ENCODE assay signal across 11 cellular contexts in the genomic region with DNA sequence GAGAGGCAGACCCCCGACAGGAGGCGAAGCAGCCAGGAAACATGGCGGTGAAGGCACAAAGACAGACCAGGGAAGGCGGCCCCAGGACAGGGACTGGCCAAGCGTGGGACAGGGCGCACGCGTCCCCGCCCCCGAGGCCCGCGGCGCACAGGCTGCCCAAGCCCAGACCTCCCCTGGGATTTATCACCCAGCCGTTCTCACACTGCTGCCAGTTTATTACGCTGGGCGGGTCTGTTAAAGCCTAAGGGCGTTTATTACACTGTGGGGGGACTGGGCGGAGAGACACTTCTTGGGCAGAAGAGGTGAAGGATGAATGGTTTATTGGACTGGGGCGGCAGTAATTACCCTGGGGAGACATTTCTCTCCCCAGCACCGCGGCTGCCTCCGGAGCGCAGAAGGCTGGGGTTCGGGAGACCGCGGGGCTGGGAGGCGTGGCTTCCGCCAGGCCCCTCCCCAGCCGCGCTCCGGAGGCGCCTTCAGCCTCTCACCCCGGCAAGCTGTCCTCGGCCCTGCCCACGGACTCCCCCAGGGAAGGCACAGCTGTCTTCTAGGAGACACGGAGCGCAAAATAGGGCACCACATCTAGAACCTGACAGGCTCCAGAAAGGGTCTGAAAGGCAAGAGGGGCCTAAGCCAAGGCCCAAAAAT. TPM values are rescaled to one million over a fixed set of nuclear protein-coding genes. Genes with fewer than 3 reads are reported as not detected.
A peak's percentile ranks its signal among the peaks of the same experiment; 100 is the strongest.
DNase-seq lines count a peak whose midpoint lies in the region; ATAC-seq and TF ChIP-seq lines count a peak whose summit lies in the region.
"Had no signal": no experiment of that assay in that cellular context is flagged by ENCODE, and none has a peak within 500 bp of the region (broad histone marks: within the 10 kb centered on the region; RNA-seq: fewer than 3 reads in every experiment).

No MANE protein-coding gene starts in this region.

- H3K9ac ChIP-seq in neural progenitor cell = no peak overlapping the region

- peaks cover 17% of the 10 kb centered on the region for H3F3A ChIP-seq in neural progenitor cell (ENCODE audit: low read depth)

- H3K36me3 ChIP-seq in gastroesophageal sphincter (no peaks in the 10 kb centered on the region), neural progenitor cell (no peaks in the 10 kb centered on the region), left lung (no peaks in the 10 kb centered on the region), Caco-2 (ENCODE audit: control insufficient read depth, insufficient read depth, low read length) (no peaks in the 10 kb centered on the region)

- peaks cover 2% of the 10 kb centered on the region for H3K36me3 Mint-ChIP-seq in neural progenitor cell
- H3K36me3 Mint-ChIP-seq in Caco-2 (ENCODE audit: insufficient read depth, unreplicated experiment) = no peaks in the 10 kb centered on the region

- H3K4me1 Mint-ChIP-seq in neural progenitor cell (peaks cover 16% of the 10 kb centered on the region), Caco-2 (ENCODE audit: low read depth, unreplicated experiment) (no peaks in the 10 kb centered on the region)

- POLR2A ChIA-PET in Caco-2 (lab: Charles Lee) = no interaction called here

- H3K4me2 ChIP-seq in neural progenitor cell = peak overlapping the region; percentile 95

- BruUV-seq in Caco-2 (replicated peaks; lab: Mats Ljungman, UMichigan) = no TSS peak

- no peak overlapping the region for H3K27ac ChIP-seq in gastroesophageal sphincter
- no peak overlapping the region for H3K27ac ChIP-seq in neural progenitor cell
- H3K27ac ChIP-seq in left lung = no peak overlapping the region

- TF ChIP-seq EP300 in gastroesophageal sphincter (IDR thresholded peaks at IDR 0.05) = no peak

- H3K79me2 ChIP-seq in neural progenitor cell (ENCODE audit: low read depth) = no peaks in the 10 kb centered on the region

- CTCF ChIA-PET in Caco-2 (lab: Charles Lee) = no interaction called here

- intact Hi-C loops in left lung (cut with DNase I) (no loop called here), Caco-2 (cut with micrococcal nuclease; ENCODE audit: unreplicated experiment) (no loop called here)

- TF ChIP-seq POLR2A in NB4 (IDR thresholded peaks at IDR 0.05; ENCODE audit: extremely low read depth, insufficient read length) (no peak), gastroesophageal sphincter (IDR thresholded peaks at IDR 0.05) (no peak)

- H2AFZ ChIP-seq in neural progenitor cell (replicated peaks) = peak overlapping the region; percentile 12

- H3K27me3 Mint-ChIP-seq in neural progenitor cell (ENCODE audit: insufficient read depth, low read depth) (peaks cover 6% of the 10 kb centered on the region), Caco-2 (ENCODE audit: insufficient read depth, unreplicated experiment) (no peaks in the 10 kb centered on the region)

- H3K4me3 ChIP-seq in NB4 (ENCODE audit: low read depth, low read length) (peak overlapping the region; percentile 46), gastroesophageal sphincter (peak overlapping the region in 1 of 2 donors; percentile 34), neural progenitor cell (peak overlapping the region; percentile 51), left lung (no peak overlapping the region), Caco-2 (ENCODE audit: low read depth, low read length) (no peak overlapping the region)

- H3K4me3 Mint-ChIP-seq in neural progenitor cell = peak overlapping the region; percentile 71
- no peak overlapping the region for H3K4me3 Mint-ChIP-seq in Caco-2 (ENCODE audit: unreplicated experiment)
- H3K4me3 Mint-ChIP-seq: activated CD8-positive, alpha-beta T cell treated with anti-CD3 and anti-CD28 coated beads, Interleukin-2, amount 10 ng/mL, durations not matched to agents 7 days and 5 days had no signal

- ATAC-seq in gastroesophageal sphincter = peak; percentile 23
- ATAC-seq in left lung = no peak
- no peak for ATAC-seq in HG03159 (IDR thresholded peaks at IDR 0.05; ENCODE audit: unreplicated experiment)
- ATAC-seq: activated CD8-positive, alpha-beta T cell treated with anti-CD3 and anti-CD28 coated beads, Interleukin-2, amount 10 ng/mL, durations not matched to agents 7 days and 5 days had no signal

- H3K9me3 ChIP-seq in gastroesophageal sphincter = no peaks in the 10 kb centered on the region
- no peaks in the 10 kb centered on the region for H3K9me3 ChIP-seq in neural progenitor cell (ENCODE audit: low read depth)
- H3K9me3 ChIP-seq in left lung = no peaks in the 10 kb centered on the region
- H3K9me3 ChIP-seq in Caco-2 = no peaks in the 10 kb centered on the region

- H3K27ac Mint-ChIP-seq in neural progenitor cell = no peak overlapping the region
- no peak overlapping the region for H3K27ac Mint-ChIP-seq in Caco-2 (ENCODE audit: unreplicated experiment)
- H3K27ac Mint-ChIP-seq: activated CD8-positive, alpha-beta T cell treated with anti-CD3 and anti-CD28 coated beads, Interleukin-2, amount 10 ng/mL, durations not matched to agents 7 days and 5 days had no signal

- TF ChIP-seq CTCF in NB4 (IDR thresholded peaks at IDR 0.05; ENCODE audit: low read depth, low read length) (no peak), gastroesophageal sphincter (IDR thresholded peaks at IDR 0.05) (no peak), neural progenitor cell (IDR thresholded peaks at IDR 0.05) (no peak), left lung (IDR thresholded peaks at IDR 0.05) (no peak), Caco-2 (IDR thresholded peaks at IDR 0.05; ENCODE audit: insufficient read depth in 1 of 2, low read depth in 1 of 2, low read length in 1 of 2, severe bottlenecking in 1 of 2, unreplicated experiment in 1 of 2) (no peak)

- H3K27me3 ChIP-seq in gastroesophageal sphincter = peaks cover 81% of the 10 kb centered on the region
- H3K27me3 ChIP-seq in neural progenitor cell = peaks cover 54% of the 10 kb centered on the region
- H3K27me3 ChIP-seq in left lung = peaks cover 5 to 80% of the 10 kb centered on the region in 2 donors
- H3K27me3 ChIP-seq in Caco-2 (replicated peaks; ENCODE audit: control insufficient read depth, insufficient read depth, low read length) = no peaks in the 10 kb centered on the region; the same call in 1 of the 2 replicates

- peaks cover 0 to 30% (median 0%) of the 10 kb centered on the region in 3 donors for H3K4me1 ChIP-seq in gastroesophageal sphincter
- H3K4me1 ChIP-seq in neural progenitor cell = peaks cover 16% of the 10 kb centered on the region
- peaks cover 0 to 4% of the 10 kb centered on the region in 2 donors for H3K4me1 ChIP-seq in left lung
- no peaks in the 10 kb centered on the region for H3K4me1 ChIP-seq in Caco-2

- 7% methylated on average over 23 of the region's 37 CpGs; no CpG with 5 or more reads in 1 of the 2 donors for WGBS in gastroesophageal sphincter (ENCODE audit: low coverage in 1 of 2), 2 donors

- no peaks in the 10 kb centered on the region for H3K9me3 Mint-ChIP-seq in neural progenitor cell
- no peaks in the 10 kb centered on the region for H3K9me3 Mint-ChIP-seq in Caco-2 (ENCODE audit: unreplicated experiment)

- H4K20me1 ChIP-seq in neural progenitor cell (ENCODE audit: low read depth) = peaks cover 43% of the 10 kb centered on the region

- DNase-seq in D341Med (ENCODE audit: low spot score) (peak; percentile 73), NB4 (ENCODE audit: low read depth) (peak; percentile 89), neural progenitor cell (ENCODE audit: low spot score) (peak; percentile 70), left lung (no peak), Caco-2 (no peak), NCI-H2029 treated with DMSO at 0.1 percent for 48 hours (lab: John Stamatoyannopoulos, UW) (no peak)
- DNase-seq: activated CD8-positive, alpha-beta T cell treated with anti-CD3 and anti-CD28 coated beads, Interleukin-2, amount 10 ng/mL, durations not matched to agents 7 days and 5 days had no signal

RNA-seq across cellular contexts. Expression of a gene that starts 47.1 kb away (rescaled TPM):
- total RNA-seq in gastroesophageal sphincter (not detected), neural progenitor cell (ENCODE audit: low replicate concordance) (not detected in 2 replicates), left lung (not detected), Caco-2 (2022) (not detected in 2 replicates)
- total RNA-seq: activated CD8-positive, alpha-beta T cell treated with anti-CD3 and anti-CD28 coated beads, Interleukin-2, amount 10 ng/mL, durations not matched to agents 7 days and 5 days; LHCN-M2; SK-MEL-5 had no signal

Comparison
In these comparisons a context has a peak if more than half of its experiments do, and no peak if none do; other contexts are left out.
1. DNase-seq: peak in D341Med (single experiment), NB4 (single experiment) and neural progenitor cell (single experiment); none in left lung (0 of 2), Caco-2 (0 of 2) and NCI-H2029 treated with DMSO at 0.1 percent for 48 hours (single experiment).
2. H3K4me3 ChIP-seq: peak in NB4 (single experiment) and neural progenitor cell (single experiment); none in left lung (0 of 2) and Caco-2 (single experiment).